ENCODE assay signal across 8 cellular contexts in genomic region chr10:97384156-97384555, GRCh38.
"Had no signal": no experiment of that assay in that cellular context is flagged by ENCODE, and none has a peak within 500 bp of the region (broad histone marks: within the 10 kb centered on the region; RNA-seq: fewer than 3 reads in every experiment).

No MANE protein-coding gene starts in this region.

- DNase-seq: GM23248, GOT3, HFFc6, KG1 had no signal

- H3K4me1 Mint-ChIP-seq: IgD-negative memory B cell had no signal

- H3K9me3 ChIP-seq: HAP-1 had no signal

- H3K27ac ChIP-seq: GM23248 had no signal

- H2AFZ ChIP-seq: GM23248 had no signal

- H3K27ac Mint-ChIP-seq: HFFc6, IgD-negative memory B cell had no signal

- H3K4me1 ChIP-seq: HAP-1 had no signal

- H3K27me3 Mint-ChIP-seq: IgD-negative memory B cell had no signal

- H3K4me3 ChIP-seq: GM23248, HAP-1 had no signal

- ATAC-seq: HCT116 had no signal

- FAIRE-seq: HTR-8/SVneo had no signal

- H3K4me3 Mint-ChIP-seq: HFFc6, IgD-negative memory B cell had no signal

- H3K9ac ChIP-seq: GM23248 had no signal

- H3K9me3 Mint-ChIP-seq: HFFc6, IgD-negative memory B cell had no signal
